In the genomic region with DNA sequence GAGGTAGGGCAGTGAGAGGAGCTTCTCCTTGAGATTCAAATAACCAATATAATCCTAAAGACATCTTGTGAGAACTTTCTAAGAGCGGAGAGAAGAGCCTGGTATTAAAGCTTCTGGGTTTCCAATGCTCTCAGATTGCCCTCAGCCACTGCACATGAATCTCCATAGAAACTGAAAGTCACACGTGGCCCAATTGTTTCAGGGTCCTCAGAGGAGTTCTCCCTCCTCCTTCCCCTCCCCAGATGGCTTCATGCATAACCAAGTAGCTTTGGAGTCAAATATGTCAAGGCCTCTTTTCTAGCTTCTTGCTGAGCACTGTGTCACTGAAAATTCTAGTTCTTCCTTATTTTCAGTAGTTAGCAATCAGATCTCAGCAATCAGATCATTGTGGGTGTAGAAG, we compare ENCODE assay signal across 12 cellular contexts. TPM values are rescaled to one million over a fixed set of nuclear protein-coding genes. Genes with fewer than 3 reads are reported as not detected.
DNase-seq lines count a peak whose midpoint lies in the region; ATAC-seq lines count a peak whose summit lies in the region.
"Had no signal": no experiment of that assay in that cellular context is flagged by ENCODE, and none has a peak within 500 bp of the region (broad histone marks: within the 10 kb centered on the region; RNA-seq: fewer than 3 reads in every experiment).

No MANE protein-coding gene starts in this region.

- peaks cover 25% of the 10 kb centered on the region for H3K4me1 Mint-ChIP-seq in stimulated activated memory B cell treated with anti-CD40 and anti-IgM and Interleukin-4, amounts not matched to agents 10 μg/mL and 1 μg/mL and 100 μg/mL, for 72 hours
- no peaks in the 10 kb centered on the region for H3K4me1 Mint-ChIP-seq in activated CD4-positive, alpha-beta T cell treated with anti-CD3 and anti-CD28 coated beads, Interleukin-2, amount 10 ng/mL, durations not matched to agents 7 days and 5 days
- H3K4me1 Mint-ChIP-seq: nephron had no signal

- ATAC-seq in HG02571 (IDR thresholded peaks at IDR 0.05; ENCODE audit: unreplicated experiment) (peak; percentile 63), HG03521 (IDR thresholded peaks at IDR 0.05; ENCODE audit: unreplicated experiment) (peak; percentile 64)
- ATAC-seq in stimulated activated memory B cell treated with anti-CD40 and anti-IgM and Interleukin-4, amounts not matched to agents 10 μg/mL and 1 μg/mL and 100 μg/mL, for 72 hours: peak; percentile 71
- ATAC-seq: heart right ventricle had no signal

- peak; percentile 12 to 17 for DNase-seq in NCI-H526 (lab: John Stamatoyannopoulos, UW)
- DNase-seq in NCI-H526 treated with DMSO at 0.1 percent for 48 hours (lab: John Stamatoyannopoulos, UW): no peak
- no peak for DNase-seq in substantia nigra (lab: John Stamatoyannopoulos, UW)
- DNase-seq in activated CD4-positive, alpha-beta T cell treated with anti-CD3 and anti-CD28 coated beads, Interleukin-2, amount 10 ng/mL, durations not matched to agents 7 days and 5 days: no peak
- DNase-seq in NCI-H1436 treated with DMSO at 0.1 percent for 48 hours (lab: John Stamatoyannopoulos, UW): no peak
- DNase-seq: activated CD4-positive, alpha-beta T cell treated with anti-CD3 and anti-CD28 coated beads for 1 hour; caudate nucleus; heart right ventricle had no signal

- POLR2A ChIA-PET in activated CD4-positive, alpha-beta T cell treated with anti-CD3 and anti-CD28 coated beads, Interleukin-2, amount 10 ng/mL, durations not matched to agents 7 days and 5 days (lab: Charles Lee): no interaction called here

- CTCF ChIA-PET in activated CD4-positive, alpha-beta T cell treated with anti-CD3 and anti-CD28 coated beads, Interleukin-2, amount 10 ng/mL, durations not matched to agents 7 days and 5 days (lab: Charles Lee): interaction anchor here (0.6 to 0.9 kb wide), 2 partner anchors 9 to 45 kb away, joined by 3 read pairs; no protein-coding TSS in a partner anchor

- peak overlapping the region; percentile 96 for H3K27ac Mint-ChIP-seq in stimulated activated memory B cell treated with anti-CD40 and anti-IgM and Interleukin-4, amounts not matched to agents 10 μg/mL and 1 μg/mL and 100 μg/mL, for 72 hours
- no peak overlapping the region for H3K27ac Mint-ChIP-seq in activated CD4-positive, alpha-beta T cell treated with anti-CD3 and anti-CD28 coated beads, Interleukin-2, amount 10 ng/mL, durations not matched to agents 7 days and 5 days
- H3K27ac Mint-ChIP-seq: nephron had no signal

- H3K36me3 Mint-ChIP-seq in stimulated activated memory B cell treated with anti-CD40 and anti-IgM and Interleukin-4, amounts not matched to agents 10 μg/mL and 1 μg/mL and 100 μg/mL, for 72 hours: peaks cover 16% of the 10 kb centered on the region
- no peaks in the 10 kb centered on the region for H3K36me3 Mint-ChIP-seq in activated CD4-positive, alpha-beta T cell treated with anti-CD3 and anti-CD28 coated beads, Interleukin-2, amount 10 ng/mL, durations not matched to agents 7 days and 5 days (ENCODE audit: low read depth)

- peak overlapping the region; percentile 94 for H3K4me3 Mint-ChIP-seq in stimulated activated memory B cell treated with anti-CD40 and anti-IgM and Interleukin-4, amounts not matched to agents 10 μg/mL and 1 μg/mL and 100 μg/mL, for 72 hours
- no peak overlapping the region for H3K4me3 Mint-ChIP-seq in activated CD4-positive, alpha-beta T cell treated with anti-CD3 and anti-CD28 coated beads, Interleukin-2, amount 10 ng/mL, durations not matched to agents 7 days and 5 days
- H3K4me3 Mint-ChIP-seq: nephron had no signal

- no peak overlapping the region for H3K27ac ChIP-seq in substantia nigra (ENCODE audit: low read depth, low read length, poor library complexity, severe bottlenecking)
- H3K27ac ChIP-seq: heart right ventricle had no signal

- H3K9me3 Mint-ChIP-seq in stimulated activated memory B cell treated with anti-CD40 and anti-IgM and Interleukin-4, amounts not matched to agents 10 μg/mL and 1 μg/mL and 100 μg/mL, for 72 hours: no peaks in the 10 kb centered on the region
- no peaks in the 10 kb centered on the region for H3K9me3 Mint-ChIP-seq in activated CD4-positive, alpha-beta T cell treated with anti-CD3 and anti-CD28 coated beads, Interleukin-2, amount 10 ng/mL, durations not matched to agents 7 days and 5 days

- no peaks in the 10 kb centered on the region for H3K27me3 Mint-ChIP-seq in stimulated activated memory B cell treated with anti-CD40 and anti-IgM and Interleukin-4, amounts not matched to agents 10 μg/mL and 1 μg/mL and 100 μg/mL, for 72 hours
- no peaks in the 10 kb centered on the region for H3K27me3 Mint-ChIP-seq in activated CD4-positive, alpha-beta T cell treated with anti-CD3 and anti-CD28 coated beads, Interleukin-2, amount 10 ng/mL, durations not matched to agents 7 days and 5 days

RNA-seq across cellular contexts. Expression of gene BTK, which starts 2.3 kb away (rescaled TPM):
- total RNA-seq in activated CD4-positive, alpha-beta T cell treated with anti-CD3 and anti-CD28 coated beads, Interleukin-2, amount 10 ng/mL, durations not matched to agents 7 days and 5 days: not detected

RNA-seq across cellular contexts. Expression of gene RPL36A, which starts 7.1 kb away (rescaled TPM):
- total RNA-seq in activated CD4-positive, alpha-beta T cell treated with anti-CD3 and anti-CD28 coated beads, Interleukin-2, amount 10 ng/mL, durations not matched to agents 7 days and 5 days: 100 to 1,000 TPM; 255 to 425 TPM

RNA-seq across cellular contexts. Expression of gene GLA, which starts 24.0 kb away (rescaled TPM):
- total RNA-seq in activated CD4-positive, alpha-beta T cell treated with anti-CD3 and anti-CD28 coated beads, Interleukin-2, amount 10 ng/mL, durations not matched to agents 7 days and 5 days: 10 to 100 TPM; 28.9 to 29.5 TPM

RNA-seq across cellular contexts. Expression of gene HNRNPH2, which starts 24.3 kb away (rescaled TPM):
- total RNA-seq in activated CD4-positive, alpha-beta T cell treated with anti-CD3 and anti-CD28 coated beads, Interleukin-2, amount 10 ng/mL, durations not matched to agents 7 days and 5 days: 10 to 100 TPM; 41.7 to 46.9 TPM

RNA-seq across cellular contexts. Expression of gene TIMM8A, which starts 35.1 kb away (rescaled TPM):
- total RNA-seq in activated CD4-positive, alpha-beta T cell treated with anti-CD3 and anti-CD28 coated beads, Interleukin-2, amount 10 ng/mL, durations not matched to agents 7 days and 5 days: 10 to 100 TPM; 11.6 to 13.5 TPM

Comparison
In these comparisons a context has a peak if more than half of its experiments do, and no peak if none do; other contexts are left out.
1. DNase-seq: peak in NCI-H526 (2 of 2); none in NCI-H526 treated with DMSO at 0.1 percent for 48 hours (single experiment), substantia nigra (0 of 49), activated CD4-positive, alpha-beta T cell treated with anti-CD3 and anti-CD28 coated beads, Interleukin-2, amount 10 ng/mL, durations not matched to agents 7 days and 5 days (single experiment) and NCI-H1436 treated with DMSO at 0.1 percent for 48 hours (single experiment).
2. Peak in every context shown above with its lines, with median percentiles within 50 percentile points of each other: ATAC-seq.